ENCODE assay signal across 3 cellular contexts in the genomic region with DNA sequence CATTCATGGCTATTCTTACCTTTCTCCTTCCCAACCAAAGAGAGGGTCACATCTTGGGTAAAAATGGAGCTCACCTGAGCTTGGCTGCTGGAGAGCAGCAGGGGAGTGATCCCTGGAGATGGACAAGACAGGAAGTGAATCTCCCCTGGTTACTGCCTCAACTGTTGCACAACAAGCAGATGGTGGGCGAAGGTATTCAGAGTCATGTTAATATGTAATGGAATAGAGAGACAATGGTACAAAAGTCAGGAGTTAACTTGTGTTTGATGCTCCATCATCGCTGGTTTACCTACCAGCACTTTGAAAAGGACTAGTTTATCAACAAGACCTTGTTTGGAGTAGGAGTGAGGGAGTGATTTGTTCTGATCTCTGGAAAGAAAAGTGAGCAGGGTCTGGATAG.
TF ChIP-seq lines count a peak whose summit lies in the region.

No MANE protein-coding gene starts in this region.

TF ChIP-seq in GM23338, 12 proteins besides CTCF, POLR2A, EP300 and RAD21:
- TF ChIP-seq EZH2phosphoT487 (IDR thresholded peaks at IDR 0.05; ENCODE audit: unreplicated experiment) (no peak), STAT1 (IDR thresholded peaks at IDR 0.05; ENCODE audit: unreplicated experiment) (no peak), POLR2AphosphoS5 (IDR thresholded peaks at IDR 0.05; ENCODE audit: low read depth) (no peak)
- TF ChIP-seq, protein P1, sequence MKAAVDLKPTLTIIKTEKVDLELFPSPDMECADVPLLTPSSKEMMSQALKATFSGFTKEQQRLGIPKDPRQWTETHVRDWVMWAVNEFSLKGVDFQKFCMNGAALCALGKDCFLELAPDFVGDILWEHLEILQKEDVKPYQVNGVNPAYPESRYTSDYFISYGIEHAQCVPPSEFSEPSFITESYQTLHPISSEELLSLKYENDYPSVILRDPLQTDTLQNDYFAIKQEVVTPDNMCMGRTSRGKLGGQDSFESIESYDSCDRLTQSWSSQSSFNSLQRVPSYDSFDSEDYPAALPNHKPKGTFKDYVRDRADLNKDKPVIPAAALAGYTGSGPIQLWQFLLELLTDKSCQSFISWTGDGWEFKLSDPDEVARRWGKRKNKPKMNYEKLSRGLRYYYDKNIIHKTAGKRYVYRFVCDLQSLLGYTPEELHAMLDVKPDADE (IDR thresholded peaks at IDR 0.05): no peak

TF ChIP-seq in K562, 482 proteins besides CTCF, POLR2A, EP300 and RAD21:
- TF ChIP-seq CEBPB (tag; IDR thresholded peaks at IDR 0.05): peak; percentile 32; the same call in 1 of the 2 replicates
- no peak for TF ChIP-seq SMAD4 (CRISPR knock-in tag; conservative IDR thresholded peaks at IDR 0.05)
- TF ChIP-seq, protein P2, sequence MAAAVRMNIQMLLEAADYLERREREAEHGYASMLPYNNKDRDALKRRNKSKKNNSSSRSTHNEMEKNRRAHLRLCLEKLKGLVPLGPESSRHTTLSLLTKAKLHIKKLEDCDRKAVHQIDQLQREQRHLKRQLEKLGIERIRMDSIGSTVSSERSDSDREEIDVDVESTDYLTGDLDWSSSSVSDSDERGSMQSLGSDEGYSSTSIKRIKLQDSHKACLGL (CRISPR knock-in tag; IDR thresholded peaks at IDR 0.05; ENCODE audit: borderline replicate concordance, poor library complexity, severe bottlenecking): no peak

TF ChIP-seq in HepG2, 621 proteins besides CTCF, POLR2A, EP300 and RAD21 (continues in another document):
- TF ChIP-seq, protein P3, sequence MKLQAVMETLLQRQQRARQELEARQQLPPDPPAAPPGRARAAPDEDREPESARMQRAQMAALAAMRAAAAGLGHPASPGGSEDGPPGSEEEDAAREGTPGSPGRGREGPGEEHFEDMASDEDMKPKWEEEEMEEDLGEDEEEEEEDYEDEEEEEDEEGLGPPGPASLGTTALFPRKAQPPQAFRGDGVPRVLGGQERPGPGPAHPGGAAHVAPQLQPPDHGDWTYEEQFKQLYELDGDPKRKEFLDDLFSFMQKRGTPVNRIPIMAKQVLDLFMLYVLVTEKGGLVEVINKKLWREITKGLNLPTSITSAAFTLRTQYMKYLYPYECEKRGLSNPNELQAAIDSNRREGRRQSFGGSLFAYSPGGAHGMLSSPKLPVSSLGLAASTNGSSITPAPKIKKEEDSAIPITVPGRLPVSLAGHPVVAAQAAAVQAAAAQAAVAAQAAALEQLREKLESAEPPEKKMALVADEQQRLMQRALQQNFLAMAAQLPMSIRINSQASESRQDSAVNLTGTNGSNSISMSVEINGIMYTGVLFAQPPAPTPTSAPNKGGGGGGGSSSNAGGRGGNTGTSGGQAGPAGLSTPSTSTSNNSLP (IDR thresholded peaks at IDR 0.05; ENCODE audit: low read depth, low read length): no peak
- TF ChIP-seq CCAR2 (optimal IDR thresholded peaks at IDR 0.05; ENCODE audit: low read depth, low read length) (no peak), NFE2L2 (IDR thresholded peaks at IDR 0.05; ENCODE audit: low read length) (no peak), ZNF317 (CRISPR knock-in tag; IDR thresholded peaks at IDR 0.05) (peak; percentile 68; the same call in 1 of the 2 replicates), ZFP82 (CRISPR knock-in tag; IDR thresholded peaks at IDR 0.05; ENCODE audit: borderline replicate concordance) (no peak), ZNF34 (CRISPR knock-in tag; IDR thresholded peaks at IDR 0.05; ENCODE audit: borderline replicate concordance) (no peak), KMT2B (CRISPR knock-in tag; IDR thresholded peaks at IDR 0.05) (no peak), ATF7-NPFF (CRISPR knock-in tag; IDR thresholded peaks at IDR 0.05; ENCODE audit: low read depth) (no peak), MZF1 (CRISPR knock-in tag; IDR thresholded peaks at IDR 0.05; ENCODE audit: borderline replicate concordance) (no peak), NFYB (CRISPR knock-in tag; IDR thresholded peaks at IDR 0.05) (no peak), ZNF777 (CRISPR knock-in tag; IDR thresholded peaks at IDR 0.05) (no peak), ZSCAN30 (CRISPR knock-in tag; IDR thresholded peaks at IDR 0.05) (no peak), EEA1 (CRISPR knock-in tag; IDR thresholded peaks at IDR 0.05; ENCODE audit: borderline replicate concordance) (no peak), ETV5 (CRISPR knock-in tag; IDR thresholded peaks at IDR 0.05; ENCODE audit: borderline replicate concordance) (peak; percentile 85), ZNF235 (CRISPR knock-in tag; IDR thresholded peaks at IDR 0.05; ENCODE audit: borderline replicate concordance) (no peak), TEAD3 (CRISPR knock-in tag; optimal IDR thresholded peaks at IDR 0.05; ENCODE audit: borderline replicate concordance) (peak; percentile 55), ZNF780A (CRISPR knock-in tag; IDR thresholded peaks at IDR 0.05) (no peak), ZNF225 (CRISPR knock-in tag; IDR thresholded peaks at IDR 0.05) (no peak), MXD4 (CRISPR knock-in tag; IDR thresholded peaks at IDR 0.05) (no peak), ZNF674 (CRISPR knock-in tag; IDR thresholded peaks at IDR 0.05; ENCODE audit: low read depth) (no peak), SYNCRIP (IDR thresholded peaks at IDR 0.05; ENCODE audit: insufficient read depth, low read depth, low read length) (no peak), PCBP1 (IDR thresholded peaks at IDR 0.05; ENCODE audit: borderline replicate concordance, low read depth, low read length) (no peak), ARNTL (CRISPR knock-in tag; IDR thresholded peaks at IDR 0.05) (0 out of 2 replicates have a peak, but pooled peaks have one; percentile 37), ZNF546 (CRISPR knock-in tag; conservative IDR thresholded peaks at IDR 0.05) (no peak), PAF1 (CRISPR knock-in tag; IDR thresholded peaks at IDR 0.05) (no peak), PPARG (CRISPR knock-in tag; conservative IDR thresholded peaks at IDR 0.05) (no peak), MAFK (conservative IDR thresholded peaks at IDR 0.05 in 1 of 2, IDR thresholded peaks at IDR 0.05 in 1 of 2; ENCODE audit: low read length in 2 of 2) (no peak), RARA (CRISPR knock-in tag; IDR thresholded peaks at IDR 0.05) (no peak), GATAD2A (CRISPR knock-in tag; IDR thresholded peaks at IDR 0.05) (peak; percentile 61), SAP130 (CRISPR knock-in tag; IDR thresholded peaks at IDR 0.05; ENCODE audit: low read depth) (peak; percentile 25; the same call in 1 of the 2 replicates), NR2C2 (CRISPR knock-in tag; IDR thresholded peaks at IDR 0.05; ENCODE audit: borderline replicate concordance) (0 out of 2 replicates have a peak, but pooled peaks have one; percentile 39), JDP2 (CRISPR knock-in tag; IDR thresholded peaks at IDR 0.05; ENCODE audit: borderline replicate concordance) (no peak)
- TF ChIP-seq, protein P4, sequence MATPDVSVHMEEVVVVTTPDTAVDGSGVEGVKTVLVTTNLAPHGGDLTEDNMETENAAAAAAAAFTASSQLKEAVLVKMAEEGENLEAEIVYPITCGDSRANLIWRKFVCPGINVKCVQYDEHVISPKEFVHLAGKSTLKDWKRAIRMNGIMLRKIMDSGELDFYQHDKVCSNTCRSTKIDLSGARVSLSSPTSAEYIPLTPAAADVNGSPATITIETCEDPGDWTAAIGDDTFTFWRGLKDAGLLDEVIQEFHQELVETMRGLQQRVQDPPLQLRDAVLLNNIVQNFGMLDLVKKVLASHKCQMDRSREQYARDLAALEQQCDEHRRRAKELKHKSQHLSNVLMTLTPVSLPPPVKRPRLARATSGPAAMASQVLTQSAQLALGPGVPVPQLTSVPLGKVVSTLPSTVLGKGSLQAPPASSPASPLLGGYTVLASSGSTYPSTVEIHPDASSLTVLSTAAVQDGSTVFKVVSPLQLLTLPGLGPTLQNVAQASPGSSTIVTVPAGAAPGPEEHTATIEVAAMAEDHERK (CRISPR knock-in tag; IDR thresholded peaks at IDR 0.05; ENCODE audit: low read depth): no peak
- TF ChIP-seq, protein P1 (CRISPR knock-in tag; IDR thresholded peaks at IDR 0.05): no peak
- TF ChIP-seq, protein P5, sequence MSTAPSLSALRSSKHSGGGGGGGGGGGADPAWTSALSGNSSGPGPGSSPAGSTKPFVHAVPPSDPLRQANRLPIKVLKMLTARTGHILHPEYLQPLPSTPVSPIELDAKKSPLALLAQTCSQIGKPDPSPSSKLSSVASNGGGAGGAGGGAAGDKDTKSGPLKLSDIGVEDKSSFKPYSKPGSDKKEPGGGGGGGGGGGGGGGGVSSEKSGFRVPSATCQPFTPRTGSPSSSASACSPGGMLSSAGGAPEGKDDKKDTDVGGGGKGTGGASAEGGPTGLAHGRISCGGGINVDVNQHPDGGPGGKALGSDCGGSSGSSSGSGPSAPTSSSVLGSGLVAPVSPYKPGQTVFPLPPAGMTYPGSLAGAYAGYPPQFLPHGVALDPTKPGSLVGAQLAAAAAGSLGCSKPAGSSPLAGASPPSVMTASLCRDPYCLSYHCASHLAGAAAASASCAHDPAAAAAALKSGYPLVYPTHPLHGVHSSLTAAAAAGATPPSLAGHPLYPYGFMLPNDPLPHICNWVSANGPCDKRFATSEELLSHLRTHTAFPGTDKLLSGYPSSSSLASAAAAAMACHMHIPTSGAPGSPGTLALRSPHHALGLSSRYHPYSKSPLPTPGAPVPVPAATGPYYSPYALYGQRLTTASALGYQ (CRISPR knock-in tag; IDR thresholded peaks at IDR 0.05): no peak
- TF ChIP-seq, protein P6, sequence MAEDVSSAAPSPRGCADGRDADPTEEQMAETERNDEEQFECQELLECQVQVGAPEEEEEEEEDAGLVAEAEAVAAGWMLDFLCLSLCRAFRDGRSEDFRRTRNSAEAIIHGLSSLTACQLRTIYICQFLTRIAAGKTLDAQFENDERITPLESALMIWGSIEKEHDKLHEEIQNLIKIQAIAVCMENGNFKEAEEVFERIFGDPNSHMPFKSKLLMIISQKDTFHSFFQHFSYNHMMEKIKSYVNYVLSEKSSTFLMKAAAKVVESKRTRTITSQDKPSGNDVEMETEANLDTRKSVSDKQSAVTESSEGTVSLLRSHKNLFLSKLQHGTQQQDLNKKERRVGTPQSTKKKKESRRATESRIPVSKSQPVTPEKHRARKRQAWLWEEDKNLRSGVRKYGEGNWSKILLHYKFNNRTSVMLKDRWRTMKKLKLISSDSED (CRISPR knock-in tag; IDR thresholded peaks at IDR 0.05): no peak
- TF ChIP-seq, protein P7, sequence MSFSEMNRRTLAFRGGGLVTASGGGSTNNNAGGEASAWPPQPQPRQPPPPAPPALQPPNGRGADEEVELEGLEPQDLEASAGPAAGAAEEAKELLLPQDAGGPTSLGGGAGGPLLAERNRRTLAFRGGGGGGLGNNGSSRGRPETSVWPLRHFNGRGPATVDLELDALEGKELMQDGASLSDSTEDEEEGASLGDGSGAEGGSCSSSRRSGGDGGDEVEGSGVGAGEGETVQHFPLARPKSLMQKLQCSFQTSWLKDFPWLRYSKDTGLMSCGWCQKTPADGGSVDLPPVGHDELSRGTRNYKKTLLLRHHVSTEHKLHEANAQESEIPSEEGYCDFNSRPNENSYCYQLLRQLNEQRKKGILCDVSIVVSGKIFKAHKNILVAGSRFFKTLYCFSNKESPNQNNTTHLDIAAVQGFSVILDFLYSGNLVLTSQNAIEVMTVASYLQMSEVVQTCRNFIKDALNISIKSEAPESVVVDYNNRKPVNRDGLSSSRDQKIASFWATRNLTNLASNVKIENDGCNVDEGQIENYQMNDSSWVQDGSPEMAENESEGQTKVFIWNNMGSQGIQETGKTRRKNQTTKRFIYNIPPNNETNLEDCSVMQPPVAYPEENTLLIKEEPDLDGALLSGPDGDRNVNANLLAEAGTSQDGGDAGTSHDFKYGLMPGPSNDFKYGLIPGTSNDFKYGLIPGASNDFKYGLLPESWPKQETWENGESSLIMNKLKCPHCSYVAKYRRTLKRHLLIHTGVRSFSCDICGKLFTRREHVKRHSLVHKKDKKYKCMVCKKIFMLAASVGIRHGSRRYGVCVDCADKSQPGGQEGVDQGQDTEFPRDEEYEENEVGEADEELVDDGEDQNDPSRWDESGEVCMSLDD (CRISPR knock-in tag; IDR thresholded peaks at IDR 0.05; ENCODE audit: borderline replicate concordance): no peak
- TF ChIP-seq, protein P8, sequence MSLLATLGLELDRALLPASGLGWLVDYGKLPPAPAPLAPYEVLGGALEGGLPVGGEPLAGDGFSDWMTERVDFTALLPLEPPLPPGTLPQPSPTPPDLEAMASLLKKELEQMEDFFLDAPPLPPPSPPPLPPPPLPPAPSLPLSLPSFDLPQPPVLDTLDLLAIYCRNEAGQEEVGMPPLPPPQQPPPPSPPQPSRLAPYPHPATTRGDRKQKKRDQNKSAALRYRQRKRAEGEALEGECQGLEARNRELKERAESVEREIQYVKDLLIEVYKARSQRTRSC (CRISPR knock-in tag; IDR thresholded peaks at IDR 0.05; ENCODE audit: low read depth): no peak
- TF ChIP-seq, protein P9, sequence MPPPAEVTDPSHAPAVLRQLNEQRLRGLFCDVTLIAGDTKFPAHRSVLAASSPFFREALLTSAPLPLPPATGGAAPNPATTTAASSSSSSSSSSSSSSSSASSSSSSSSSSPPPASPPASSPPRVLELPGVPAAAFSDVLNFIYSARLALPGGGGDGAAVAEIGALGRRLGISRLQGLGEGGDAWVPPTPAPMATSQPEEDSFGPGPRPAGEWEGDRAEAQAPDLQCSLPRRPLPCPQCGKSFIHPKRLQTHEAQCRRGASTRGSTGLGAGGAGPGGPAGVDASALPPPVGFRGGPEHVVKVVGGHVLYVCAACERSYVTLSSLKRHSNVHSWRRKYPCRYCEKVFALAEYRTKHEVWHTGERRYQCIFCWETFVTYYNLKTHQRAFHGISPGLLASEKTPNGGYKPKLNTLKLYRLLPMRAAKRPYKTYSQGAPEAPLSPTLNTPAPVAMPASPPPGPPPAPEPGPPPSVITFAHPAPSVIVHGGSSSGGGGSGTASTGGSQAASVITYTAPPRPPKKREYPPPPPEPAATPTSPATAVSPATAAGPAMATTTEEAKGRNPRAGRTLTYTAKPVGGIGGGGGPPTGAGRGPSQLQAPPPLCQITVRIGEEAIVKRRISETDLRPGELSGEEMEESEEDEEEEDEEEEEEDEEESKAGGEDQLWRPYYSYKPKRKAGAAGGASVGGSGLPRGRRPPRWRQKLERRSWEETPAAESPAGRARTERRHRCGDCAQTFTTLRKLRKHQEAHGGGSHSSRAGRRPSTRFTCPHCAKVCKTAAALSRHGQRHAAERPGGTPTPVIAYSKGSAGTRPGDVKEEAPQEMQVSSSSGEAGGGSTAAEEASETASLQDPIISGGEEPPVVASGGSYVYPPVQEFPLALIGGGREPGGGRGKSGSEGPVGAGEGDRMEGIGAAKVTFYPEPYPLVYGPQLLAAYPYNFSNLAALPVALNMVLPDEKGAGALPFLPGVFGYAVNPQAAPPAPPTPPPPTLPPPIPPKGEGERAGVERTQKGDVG (CRISPR knock-in tag; IDR thresholded peaks at IDR 0.05; ENCODE audit: borderline replicate concordance): no peak
